16 cellular contexts compared by ENCODE assay signal in the genomic region with DNA sequence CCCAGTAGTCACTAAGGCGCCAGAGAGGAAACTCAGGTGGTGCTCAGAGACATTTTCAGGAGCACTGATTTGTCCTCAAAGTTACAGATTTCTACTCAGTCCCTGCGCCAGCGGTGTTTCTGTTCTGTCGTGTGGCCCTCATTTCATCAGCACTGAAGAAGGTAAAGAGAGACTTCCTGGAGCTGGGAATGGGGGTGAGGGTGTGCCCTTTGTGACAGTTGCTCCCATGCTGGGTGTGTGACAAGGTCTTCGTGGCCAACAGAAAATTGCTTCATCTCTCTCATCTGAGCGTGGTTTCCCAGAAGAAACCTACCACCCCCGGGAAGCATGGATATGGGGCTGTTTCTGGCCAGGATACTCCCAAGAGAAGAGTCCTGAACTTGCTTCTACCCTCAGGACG. TPM values are rescaled to one million over a fixed set of nuclear protein-coding genes. Genes with fewer than 3 reads are reported as not detected.
A peak's percentile ranks its signal among the peaks of the same experiment; 100 is the strongest.
DNase-seq lines count a peak whose midpoint lies in the region; ATAC-seq and TF ChIP-seq lines count a peak whose summit lies in the region.
"Had no signal": no experiment of that assay in that cellular context is flagged by ENCODE, and none has a peak within 500 bp of the region (broad histone marks: within the 10 kb centered on the region; RNA-seq: fewer than 3 reads in every experiment).

No MANE protein-coding gene starts in this region.

- H3K4me1 ChIP-seq in heart right ventricle (peaks cover 16 to 53% (median 36%) of the 10 kb centered on the region in 9 donors), iPS-15b (ENCODE audit: control insufficient read depth, insufficient read depth, low read length) (peaks cover 5% of the 10 kb centered on the region), psoas muscle (peaks cover 44% of the 10 kb centered on the region)

- H3K9me3 ChIP-seq in heart right ventricle (no peaks in the 10 kb centered on the region), iPS-15b (ENCODE audit: control insufficient read depth, insufficient read depth, low read length) (no peaks in the 10 kb centered on the region), psoas muscle (no peaks in the 10 kb centered on the region)

- intact Hi-C loops in heart right ventricle (cut with DNase I) (loop anchor here in 4 of 10 donors (5.0 to 10.0 kb wide), 4 partner anchors 56 to 149 kb away; a partner anchor contains a TSS), Right ventricle myocardium inferior (cut with DNase I) (no loop called here), psoas muscle (cut with DNase I) (loop anchor here (5.0 kb wide), 4 partner anchors 99 to 149 kb away; a partner anchor contains a TSS)

- no peak for TF ChIP-seq CTCF in heart right ventricle (IDR thresholded peaks at IDR 0.05)
- TF ChIP-seq CTCF in psoas muscle (IDR thresholded peaks at IDR 0.05): no peak

- peak overlapping the region in 7 of 10 donors; percentile 24 to 98 (median 95) for H3K27ac ChIP-seq in heart right ventricle
- H3K27ac ChIP-seq in psoas muscle: peak overlapping the region; percentile 53
- H3K27ac ChIP-seq: brain microvascular endothelial cell had no signal

- H3K9ac ChIP-seq in iPS-15b (ENCODE audit: low read depth, low read length): no peak overlapping the region

- peaks cover 0 to 13% (median 0%) of the 10 kb centered on the region in 7 donors for H3K27me3 ChIP-seq in heart right ventricle
- peaks cover 35% of the 10 kb centered on the region for H3K27me3 ChIP-seq in iPS-15b (ENCODE audit: control insufficient read depth, insufficient read depth, low read length)
- H3K27me3 ChIP-seq in psoas muscle (ENCODE audit: insufficient read depth in 3 of 3, low read length in 2 of 3): no peaks in the 10 kb centered on the region

- H3K36me3 ChIP-seq in heart right ventricle (peaks cover 0 to 12% (median 0%) of the 10 kb centered on the region in 9 donors), iPS-15b (ENCODE audit: control insufficient read depth, insufficient read depth, low read length) (no peaks in the 10 kb centered on the region), psoas muscle (ENCODE audit: insufficient read depth in 1 of 2, low read depth in 1 of 2) (peaks cover 0 to 12% of the 10 kb centered on the region in 2 donors)
- H3K36me3 ChIP-seq: brain microvascular endothelial cell had no signal

- DNase-seq in heart right ventricle (no peak), Right ventricle myocardium inferior (ENCODE audit: missing footprints) (no peak), psoas muscle (no peak), NCI-H1092 (lab: John Stamatoyannopoulos, UW) (no peak)
- no peak for DNase-seq in stimulated activated naive CD4-positive, alpha-beta T cell (lab: John Stamatoyannopoulos, UW)
- DNase-seq: activated T-cell treated with anti-CD3 and anti-CD28 coated beads, Interleukin-2, amount 50 U/mL, for 4 hours; brain microvascular endothelial cell; HCEC 1CT; KG1; NCI-H1105; NCI-H774; nucleus accumbens had no signal

- WGBS in heart right ventricle, 2 donors: 59 to 61% methylated on average over 8 of the region's 8 CpGs
- WGBS in psoas muscle, 3 donors: 47 to 51% (median 48%) methylated on average over 8 of the region's 8 CpGs

- ATAC-seq in heart right ventricle (no peak), Right ventricle myocardium inferior (no peak), psoas muscle (no peak), GM18498 (IDR thresholded peaks at IDR 0.05; ENCODE audit: unreplicated experiment) (no peak), HG02571 (IDR thresholded peaks at IDR 0.05; ENCODE audit: unreplicated experiment) (no peak)
- ATAC-seq: activated T-cell treated with anti-CD3 and anti-CD28 coated beads, Interleukin-2, amount 50 U/mL, for 4 hours had no signal

- H3K4me3 ChIP-seq in heart right ventricle: no peak overlapping the region
- H3K4me3 ChIP-seq in iPS-15b (ENCODE audit: low read depth, low read length): peak overlapping the region; percentile 59
- no peak overlapping the region for H3K4me3 ChIP-seq in psoas muscle
- H3K4me3 ChIP-seq: smooth muscle cell had no signal

RNA-seq across cellular contexts. Expression of a gene that starts 2.0 kb away (rescaled TPM):
- 10 to 100 TPM; 69.0 to 89.5 (median 81.1) TPM for total RNA-seq in heart right ventricle
- 10 to 100 TPM; 15.5 to 20.3 TPM for polyA plus RNA-seq in heart right ventricle
- total RNA-seq in Right ventricle myocardium inferior: 70.5 TPM
- 10 to 100 TPM; 37.3 to 55.8 (median 46.2) TPM for total RNA-seq in psoas muscle
- polyA plus RNA-seq in psoas muscle: 10 to 100 TPM; 11.0 to 30.6 (median 12.1) TPM
